ENCODE assay signal across 18 cellular contexts in the genomic region with DNA sequence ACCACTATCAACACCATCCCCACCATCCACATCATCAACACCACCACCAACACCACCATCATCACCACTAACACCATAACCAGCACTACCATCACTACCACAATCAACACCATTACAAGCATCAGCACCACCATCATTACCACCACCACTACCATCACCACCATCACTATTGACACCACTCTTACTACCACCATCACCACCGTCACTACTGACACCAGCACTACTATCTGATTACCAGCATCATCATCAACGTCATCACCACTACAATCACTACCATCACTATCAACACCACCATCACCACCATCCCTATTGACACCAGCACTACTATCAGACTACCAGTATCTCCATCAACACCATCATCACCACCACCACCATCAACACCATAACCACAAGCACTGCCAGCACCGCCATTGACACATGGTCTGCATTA.
DNase-seq lines count a peak whose midpoint lies in the region; ATAC-seq, FAIRE-seq and TF ChIP-seq lines count a peak whose summit lies in the region.
"Had no signal": no experiment of that assay in that cellular context is flagged by ENCODE, and none has a peak within 500 bp of the region (broad histone marks: within the 10 kb centered on the region; RNA-seq: fewer than 3 reads in every experiment).

No MANE protein-coding gene starts in this region.

- TF ChIP-seq POLR2A in GM12878 (IDR thresholded peaks at IDR 0.05; ENCODE audit: low read depth, low read length) = no peak
- TF ChIP-seq POLR2A in GM12891 (IDR thresholded peaks at IDR 0.05; ENCODE audit: low read depth, low read length) = no peak

- FAIRE-seq in GM12878 (lab: Jason Lieb, UNC) (no peak), GM12891 (lab: Jason Lieb, UNC) (no peak)
- FAIRE-seq: G401.6 had no signal

- SMC1A ChIA-PET in GM12878 (lab: Charles Lee; ENCODE audit: uncharacterized antibody, unreplicated experiment) = interaction anchor here (0.8 to 10.3 kb wide), 18 partner anchors 8 to 187 kb away, joined by 3 to 292 read pairs (median 9); a partner anchor contains a TSS

- H3K4me1 Mint-ChIP-seq in naive thymus-derived CD4-positive, alpha-beta T cell = peaks cover 37 to 55% (median 46%) of the 10 kb centered on the region in 7 donors

- peaks cover 0 to 4% (median 0%) of the 10 kb centered on the region in 11 donors for H3K9me3 Mint-ChIP-seq in naive thymus-derived CD4-positive, alpha-beta T cell
- H3K9me3 Mint-ChIP-seq: CD8-positive, alpha-beta T cell; HFFc6 had no signal

- H3K27me3 ChIP-seq in BLaER1 (no peaks in the 10 kb centered on the region), GM12878 (replicated peaks in 1 of 2; ENCODE audit: control insufficient read depth in 2 of 2, insufficient read depth in 2 of 2, low read length in 1 of 2) (no peaks in the 10 kb centered on the region)
- peaks cover 0 to 35% (median 0%) of the 10 kb centered on the region in 11 experiments; a peak in 7 of 22 replicates for H3K27me3 ChIP-seq in BLaER1 treated with 17β-estradiol and CSF1 and Interleukin-3, amounts not matched to agents 10 nM and 100 nM
- H3K27me3 ChIP-seq in naive thymus-derived CD4-positive, alpha-beta T cell (ENCODE audit: control insufficient read depth in 2 of 2, insufficient read depth in 2 of 2, low read length in 2 of 2) = no peaks in the 10 kb centered on the region
- H3K27me3 ChIP-seq: MG63 had no signal

- no TSS peak for BruUV-seq in GM12878 (replicated peaks; lab: Mats Ljungman, UMichigan)

- no peak for ATAC-seq in GM12878
- ATAC-seq in naive thymus-derived CD4-positive, alpha-beta T cell = peak; percentile 14
- ATAC-seq: CD8-positive, alpha-beta T cell had no signal

- no peak overlapping the region for H3K27ac Mint-ChIP-seq in naive thymus-derived CD4-positive, alpha-beta T cell
- H3K27ac Mint-ChIP-seq: CD8-positive, alpha-beta T cell; HFFc6 had no signal

- H3K27ac ChIP-seq in BLaER1 (no peak overlapping the region), GM12878 (ENCODE audit: control insufficient read depth, insufficient read depth) (no peak overlapping the region)
- H3K27ac ChIP-seq in BLaER1 treated with 17β-estradiol and CSF1 and Interleukin-3, amounts not matched to agents 10 nM and 100 nM = no peak overlapping the region
- H3K27ac ChIP-seq in naive thymus-derived CD4-positive, alpha-beta T cell (ENCODE audit: low read depth, low read length) = no peak overlapping the region

- RAD21 ChIA-PET in GM12878 (lab: Charles Lee; ENCODE audit: unreplicated experiment) = interaction anchor here (1.1 to 8.9 kb wide), 14 partner anchors 8 to 188 kb away, joined by 3 to 214 read pairs (median 19); a partner anchor contains a TSS

- POLR2A ChIA-PET in GM12878 (lab: Charles Lee) = interaction anchor here (1.1 to 8.2 kb wide), 9 partner anchors 13 to 113 kb away, joined by 3 to 169 read pairs (median 6); a partner anchor contains a TSS
- POLR2A ChIA-PET in naive thymus-derived CD4-positive, alpha-beta T cell (lab: Charles Lee) = interaction anchor here (1.3 to 8.2 kb wide), 10 partner anchors 12 to 188 kb away, joined by 3 to 68 read pairs (median 6); a partner anchor contains a TSS

- peaks cover 48% of the 10 kb centered on the region for H3K79me2 ChIP-seq in GM12878 (ENCODE audit: control insufficient read depth, insufficient read depth, low read length)

- TF ChIP-seq RAD21 in GM12878 (IDR thresholded peaks at IDR 0.05; ENCODE audit: insufficient read depth, low read depth, low read length) = no peak

- no peak overlapping the region for H3K4me3 Mint-ChIP-seq in naive thymus-derived CD4-positive, alpha-beta T cell
- H3K4me3 Mint-ChIP-seq: CD8-positive, alpha-beta T cell; HFFc6 had no signal

- H3K4me1 ChIP-seq in BLaER1 = peaks cover 67% of the 10 kb centered on the region
- H3K4me1 ChIP-seq in BLaER1 treated with 17β-estradiol and CSF1 and Interleukin-3, amounts not matched to agents 10 nM and 100 nM = peaks cover 46 to 63% (median 48%) of the 10 kb centered on the region in 10 experiments
- H3K4me1 ChIP-seq in GM12878 (ENCODE audit: control insufficient read depth, insufficient read depth, low read length) = peaks cover 62% of the 10 kb centered on the region
- H3K4me1 ChIP-seq in naive thymus-derived CD4-positive, alpha-beta T cell (ENCODE audit: control insufficient read depth in 2 of 2, insufficient read depth in 2 of 2, low read length in 2 of 2) = peaks cover 55 to 68% of the 10 kb centered on the region in 2 donors

- H3K36me3 Mint-ChIP-seq in naive thymus-derived CD4-positive, alpha-beta T cell = no peaks in the 10 kb centered on the region
- H3K36me3 Mint-ChIP-seq: CD8-positive, alpha-beta T cell had no signal

- intact Hi-C loops in GM12878 (cut with micrococcal nuclease; ENCODE audit: unreplicated experiment) = loop anchor here (2.0 to 10.0 kb wide), 2 partner anchors 65 to 169 kb away; no protein-coding TSS in a partner anchor
- intact Hi-C loops in naive thymus-derived CD4-positive, alpha-beta T cell (cut with micrococcal nuclease) = no loop called here

- H3K27me3 Mint-ChIP-seq in naive thymus-derived CD4-positive, alpha-beta T cell = peaks cover 0 to 6% (median 0%) of the 10 kb centered on the region in 5 donors

- DNase-seq in GM12878 (ENCODE audit: low read depth, low spot score) = no peak
- DNase-seq in naive thymus-derived CD4-positive, alpha-beta T cell = no peak
- DNase-seq in NCI-H226 = no peak
- DNase-seq in GM12891 (ENCODE audit: insufficient read length, low spot score) = no peak
- no peak for DNase-seq in NK-92 treated with Interleukin-12 subunit alpha and Interleukin-12 subunit beta, amount 100 ng/mL, for 24 hours (lab: John Stamatoyannopoulos, UW)
- DNase-seq: C1 segment of cervical spinal cord, HFFc6, Kasumi-1, MG63, NCI-H1417 treated with DMSO at 0.1 percent for 48 hours, NCI-H187, NCI-H446 treated with DMSO at 0.1 percent for 48 hours, NCI-H526 treated with DMSO at 0.1 percent for 48 hours, Right ventricle myocardium superior had no signal

- CTCF ChIA-PET in GM12878 (lab: Yijun Ruan, JAX) = interaction anchor here (0.9 to 12.3 kb wide), 28 partner anchors 8 to 196 kb away, joined by 3 to 396 read pairs (median 8); a partner anchor contains a TSS
- CTCF ChIA-PET in naive thymus-derived CD4-positive, alpha-beta T cell (lab: Charles Lee) = interaction anchor here (0.9 to 7.8 kb wide), 26 partner anchors 10 to 186 kb away, joined by 3 to 135 read pairs (median 6); a partner anchor contains a TSS

- H4K20me1 ChIP-seq in BLaER1 (no peaks in the 10 kb centered on the region), GM12878 (ENCODE audit: control insufficient read depth, insufficient read depth) (no peaks in the 10 kb centered on the region)
- peaks cover 0 to 35% (median 0%) of the 10 kb centered on the region in 11 experiments; a peak in 3 of 22 replicates for H4K20me1 ChIP-seq in BLaER1 treated with 17β-estradiol and CSF1 and Interleukin-3, amounts not matched to agents 10 nM and 100 nM

- no peak for TF ChIP-seq CTCF in GM12878 (IDR thresholded peaks at IDR 0.05 in 2 of 3, conservative IDR thresholded peaks at IDR 0.05 in 1 of 3; ENCODE audit: control insufficient read depth in 2 of 3, extremely low read depth in 1 of 3, insufficient read depth in 1 of 3, low read depth in 3 of 3, low read length in 3 of 3)

- H3K4me2 ChIP-seq in BLaER1 (peak overlapping the region; percentile 94), GM12878 (ENCODE audit: control insufficient read depth, insufficient read depth) (no peak overlapping the region)
- peak overlapping the region in 6 of 11 experiments; percentile 70 to 95 (median 91); a peak in 6 of 22 replicates for H3K4me2 ChIP-seq in BLaER1 treated with 17β-estradiol and CSF1 and Interleukin-3, amounts not matched to agents 10 nM and 100 nM

- in situ Hi-C loops in GM12878 (cut with MboI) = loop anchor here (5.0 kb wide), 1 partner anchor 189 kb away; no protein-coding TSS in a partner anchor

- 98% methylated on average over 3 of the region's 3 CpGs for WGBS in GM12878 (ENCODE audit: insufficient coverage, insufficient replicate concordance, low lambda C conversion rate, missing lambda C conversion rate)

- H3K9me3 ChIP-seq in BLaER1 (no peaks in the 10 kb centered on the region), GM12878 (replicated peaks; ENCODE audit: control insufficient read depth, insufficient read depth, low read length) (no peaks in the 10 kb centered on the region; the same call in 1 of the 3 replicates)
- H3K9me3 ChIP-seq in BLaER1 treated with 17β-estradiol and CSF1 and Interleukin-3, amounts not matched to agents 10 nM and 100 nM (replicated peaks in 1 of 11) = no peaks in the 10 kb centered on the region
- H3K9me3 ChIP-seq in naive thymus-derived CD4-positive, alpha-beta T cell (ENCODE audit: control insufficient read depth in 2 of 3, low read length in 3 of 3) = no peaks in the 10 kb centered on the region
- H3K9me3 ChIP-seq: MG63 had no signal

- no peak for TF ChIP-seq EP300 in GM12878 (IDR thresholded peaks at IDR 0.05; ENCODE audit: borderline replicate concordance in 1 of 2, control insufficient read depth in 1 of 2, low read depth in 2 of 2, low read length in 2 of 2)

- no peaks in the 10 kb centered on the region for H3K36me3 ChIP-seq in BLaER1
- H3K36me3 ChIP-seq in BLaER1 treated with 17β-estradiol and CSF1 and Interleukin-3, amounts not matched to agents 10 nM and 100 nM = no peaks in the 10 kb centered on the region
- H3K36me3 ChIP-seq in GM12878 (ENCODE audit: control insufficient read depth in 2 of 2, insufficient read depth in 2 of 2, low read length in 1 of 2) = no peaks in the 10 kb centered on the region; a peak in 1 of 4 replicates
- no peaks in the 10 kb centered on the region for H3K36me3 ChIP-seq in naive thymus-derived CD4-positive, alpha-beta T cell (ENCODE audit: control insufficient read depth in 2 of 3, insufficient read depth in 3 of 3, low read length in 3 of 3)
- H3K36me3 ChIP-seq: MG63 had no signal

- H3K9ac ChIP-seq in BLaER1 = no peak overlapping the region
- no peak overlapping the region for H3K9ac ChIP-seq in BLaER1 treated with 17β-estradiol and CSF1 and Interleukin-3, amounts not matched to agents 10 nM and 100 nM
- H3K9ac ChIP-seq in GM12878 (ENCODE audit: control insufficient read depth, insufficient read depth, low read length) = no peak overlapping the region

- H3K4me3 ChIP-seq in BLaER1 (no peak overlapping the region), GM12878 (no peak overlapping the region)
- no peak overlapping the region for H3K4me3 ChIP-seq in BLaER1 treated with 17β-estradiol and CSF1 and Interleukin-3, amounts not matched to agents 10 nM and 100 nM
- H3K4me3 ChIP-seq in naive thymus-derived CD4-positive, alpha-beta T cell (ENCODE audit: low read length) = no peak overlapping the region
- H3K4me3 ChIP-seq: MG63 had no signal

- no peak overlapping the region for H2AFZ ChIP-seq in GM12878 (ENCODE audit: control insufficient read depth, low read depth, low read length)

TF ChIP-seq in GM12878, 131 proteins besides CTCF, POLR2A, EP300 and RAD21 (continues in another document):
- no peak for TF ChIP-seq RELA (IDR thresholded peaks at IDR 0.05; ENCODE audit: borderline replicate concordance, partially characterized antibody)
- no peak for TF ChIP-seq CHD1 (IDR thresholded peaks at IDR 0.05; ENCODE audit: low read depth, low read length)

TF ChIP-seq in GM12891, 5 proteins besides CTCF, POLR2A, EP300 and RAD21 (continues in another document):
- TF ChIP-seq POU2F2 (IDR thresholded peaks at IDR 0.05; ENCODE audit: low read depth, low read length) = no peak
- no peak for TF ChIP-seq PAX5 (IDR thresholded peaks at IDR 0.05; ENCODE audit: insufficient read depth, low read length, severe bottlenecking)
- no peak for TF ChIP-seq SPI1 (IDR thresholded peaks at IDR 0.05; ENCODE audit: low read depth, low read length)
